Comparison of ENCODE assay signal across 7 cellular contexts in genomic region chr9:125200216-125201047, GRCh38.
DNase-seq lines count a peak whose midpoint lies in the region; ATAC-seq and TF ChIP-seq lines count a peak whose summit lies in the region.

Gene RABEPK (plus strand): TSS chr9:125200542. CDS start chr9:125203014, 2,472 bp downstream.

- no peak for TF ChIP-seq CTCF in retinal pigment epithelial cell (conservative IDR thresholded peaks at IDR 0.05; ENCODE audit: low read depth, low read length)

- peak within 1 kb of the TSS; percentile 85 for H3K4me3 ChIP-seq in retinal pigment epithelial cell (ENCODE audit: low read length)

- DNase-seq in NCI-H1930 (lab: John Stamatoyannopoulos, UW) (peak; percentile 84 to 89), T-helper 9 cell (peak; percentile 89), astrocyte of the hippocampus (ENCODE audit: low read depth, low spot score) (peak; percentile 97), hippocampal formation (lab: John Stamatoyannopoulos, UW) (peak; percentile 85 to 90), retinal pigment epithelial cell (ENCODE audit: low read depth) (peak; percentile 77)

- peak; percentile 95 for ATAC-seq in GM18505 (IDR thresholded peaks at IDR 0.05; ENCODE audit: unreplicated experiment)
- peak; percentile 95 for ATAC-seq in HG02970 (IDR thresholded peaks at IDR 0.05; ENCODE audit: low FRiP score, unreplicated experiment)

- TF ChIP-seq POLR2A in GM18505 (IDR thresholded peaks at IDR 0.05; ENCODE audit: borderline replicate concordance, extremely low read depth, insufficient read depth, insufficient read length): peak; percentile 94

Comparison
In these comparisons a context has a peak if more than half of its experiments do, and no peak if none do; other contexts are left out.
1. Peak in every context shown above with its lines: DNase-seq, ATAC-seq and H3K4me3 ChIP-seq.